ENCODE assay signal across 8 cellular contexts in the genomic region with DNA sequence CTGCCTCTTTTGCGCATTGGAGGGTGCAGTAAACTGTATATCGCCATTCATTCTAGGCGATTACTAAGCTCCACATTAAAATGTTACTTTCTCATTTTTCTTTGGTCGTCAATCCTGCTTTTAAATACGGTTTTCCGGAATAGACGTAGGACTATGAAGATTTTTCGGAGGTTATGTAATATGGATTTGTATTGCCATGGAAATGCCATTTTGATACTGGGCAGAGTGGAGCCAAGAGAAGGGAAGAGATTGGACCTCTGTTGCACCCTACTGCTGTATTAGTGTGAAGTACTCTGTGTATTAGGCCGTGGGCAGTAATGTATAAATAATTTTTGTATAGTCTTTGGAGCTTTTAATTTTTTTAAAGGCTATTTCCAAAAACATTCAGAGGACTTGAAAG.
A peak's percentile ranks its signal among the peaks of the same experiment; 100 is the strongest.
DNase-seq lines count a peak whose midpoint lies in the region; ATAC-seq and TF ChIP-seq lines count a peak whose summit lies in the region.

No MANE protein-coding gene starts in this region.

- H3K36me3 ChIP-seq in tibial artery = peaks cover 0 to 9% (median 0%) of the 10 kb centered on the region in 3 donors

- peaks cover 0 to 53% (median 16%) of the 10 kb centered on the region in 4 donors for H3K4me1 ChIP-seq in tibial artery

- H3K9me3 ChIP-seq in tibial artery = no peaks in the 10 kb centered on the region

- no peaks in the 10 kb centered on the region for H3K27me3 ChIP-seq in tibial artery

- peak; percentile 28 for ATAC-seq in SK-N-SH treated with all-trans-retinoic acid at 6 μM for 48 hours
- no peak for ATAC-seq in GM21423 (IDR thresholded peaks at IDR 0.05; ENCODE audit: unreplicated experiment)

- peak overlapping the region; percentile 88 to 93 for H3K27ac ChIP-seq in tibial artery

- peak; percentile 53 for DNase-seq in NCI-H2227 (lab: John Stamatoyannopoulos, UW; ENCODE audit: unreplicated experiment)
- DNase-seq in NCI-H2227 treated with DMSO at 0.1 percent for 48 hours (lab: John Stamatoyannopoulos, UW) = no peak
- DNase-seq in tibial artery = no peak
- DNase-seq in stimulated activated naive CD4-positive, alpha-beta T cell (lab: John Stamatoyannopoulos, UW) = no peak
- no peak for DNase-seq in HEK293T (ENCODE audit: extremely low spot score)

- intact Hi-C loops in tibial artery (cut with DNase I; ENCODE audit: low total_unique reads) = no loop called here

- CTCF ChIA-PET in HEK293T (lab: Yijun Ruan, JAX) = interaction anchor here (0.6 kb wide), 1 partner anchor 25 kb away, joined by 3 read pairs; no protein-coding TSS in a partner anchor

- H3K4me3 ChIP-seq in iPS-11a (ENCODE audit: low read depth, low read length) (peak overlapping the region; percentile 99), tibial artery (peak overlapping the region; percentile 65 to 81)

- POLR2A ChIA-PET in HEK293T (lab: Yijun Ruan, JAX) = interaction anchor here (0.6 to 2.4 kb wide), 17 partner anchors 10 to 403 kb away, joined by 3 to 33 read pairs (median 7); a partner anchor contains a TSS

- no peak for TF ChIP-seq CTCF in tibial artery (IDR thresholded peaks at IDR 0.05)

TF ChIP-seq in SK-N-SH treated with all-trans-retinoic acid at 6 μM for 48 hours, 23 proteins besides CTCF, POLR2A, EP300 and RAD21:
- TF ChIP-seq ZNF565 (CRISPR knock-in tag; conservative IDR thresholded peaks at IDR 0.05; ENCODE audit: low read depth) = no peak
- no peak for TF ChIP-seq BACH2 (CRISPR knock-in tag; IDR thresholded peaks at IDR 0.05; ENCODE audit: borderline replicate concordance)
- TF ChIP-seq, protein P1, sequence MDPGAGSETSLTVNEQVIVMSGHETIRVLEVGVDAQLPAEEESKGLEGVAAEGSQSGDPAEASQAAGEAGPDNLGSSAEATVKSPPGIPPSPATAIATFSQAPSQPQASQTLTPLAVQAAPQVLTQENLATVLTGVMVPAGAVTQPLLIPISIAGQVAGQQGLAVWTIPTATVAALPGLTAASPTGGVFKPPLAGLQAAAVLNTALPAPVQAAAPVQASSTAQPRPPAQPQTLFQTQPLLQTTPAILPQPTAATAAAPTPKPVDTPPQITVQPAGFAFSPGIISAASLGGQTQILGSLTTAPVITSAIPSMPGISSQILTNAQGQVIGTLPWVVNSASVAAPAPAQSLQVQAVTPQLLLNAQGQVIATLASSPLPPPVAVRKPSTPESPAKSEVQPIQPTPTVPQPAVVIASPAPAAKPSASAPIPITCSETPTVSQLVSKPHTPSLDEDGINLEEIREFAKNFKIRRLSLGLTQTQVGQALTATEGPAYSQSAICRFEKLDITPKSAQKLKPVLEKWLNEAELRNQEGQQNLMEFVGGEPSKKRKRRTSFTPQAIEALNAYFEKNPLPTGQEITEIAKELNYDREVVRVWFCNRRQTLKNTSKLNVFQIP (CRISPR knock-in tag; IDR thresholded peaks at IDR 0.05; ENCODE audit: borderline replicate concordance, low read depth) = no peak
- TF ChIP-seq, protein P2, sequence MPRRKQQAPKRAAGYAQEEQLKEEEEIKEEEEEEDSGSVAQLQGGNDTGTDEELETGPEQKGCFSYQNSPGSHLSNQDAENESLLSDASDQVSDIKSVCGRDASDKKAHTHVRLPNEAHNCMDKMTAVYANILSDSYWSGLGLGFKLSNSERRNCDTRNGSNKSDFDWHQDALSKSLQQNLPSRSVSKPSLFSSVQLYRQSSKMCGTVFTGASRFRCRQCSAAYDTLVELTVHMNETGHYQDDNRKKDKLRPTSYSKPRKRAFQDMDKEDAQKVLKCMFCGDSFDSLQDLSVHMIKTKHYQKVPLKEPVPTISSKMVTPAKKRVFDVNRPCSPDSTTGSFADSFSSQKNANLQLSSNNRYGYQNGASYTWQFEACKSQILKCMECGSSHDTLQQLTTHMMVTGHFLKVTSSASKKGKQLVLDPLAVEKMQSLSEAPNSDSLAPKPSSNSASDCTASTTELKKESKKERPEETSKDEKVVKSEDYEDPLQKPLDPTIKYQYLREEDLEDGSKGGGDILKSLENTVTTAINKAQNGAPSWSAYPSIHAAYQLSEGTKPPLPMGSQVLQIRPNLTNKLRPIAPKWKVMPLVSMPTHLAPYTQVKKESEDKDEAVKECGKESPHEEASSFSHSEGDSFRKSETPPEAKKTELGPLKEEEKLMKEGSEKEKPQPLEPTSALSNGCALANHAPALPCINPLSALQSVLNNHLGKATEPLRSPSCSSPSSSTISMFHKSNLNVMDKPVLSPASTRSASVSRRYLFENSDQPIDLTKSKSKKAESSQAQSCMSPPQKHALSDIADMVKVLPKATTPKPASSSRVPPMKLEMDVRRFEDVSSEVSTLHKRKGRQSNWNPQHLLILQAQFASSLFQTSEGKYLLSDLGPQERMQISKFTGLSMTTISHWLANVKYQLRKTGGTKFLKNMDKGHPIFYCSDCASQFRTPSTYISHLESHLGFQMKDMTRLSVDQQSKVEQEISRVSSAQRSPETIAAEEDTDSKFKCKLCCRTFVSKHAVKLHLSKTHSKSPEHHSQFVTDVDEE (CRISPR knock-in tag; IDR thresholded peaks at IDR 0.05) = no peak
- TF ChIP-seq ARNTL (CRISPR knock-in tag; IDR thresholded peaks at IDR 0.05; ENCODE audit: borderline replicate concordance, low read depth) = no peak

TF ChIP-seq in HEK293T, 16 proteins besides CTCF, POLR2A, EP300 and RAD21:
- no peak for TF ChIP-seq LEF1 (IDR thresholded peaks at IDR 0.05; ENCODE audit: borderline replicate concordance)
